Comparison of ENCODE assay signal across 34 cellular contexts in the genomic region with DNA sequence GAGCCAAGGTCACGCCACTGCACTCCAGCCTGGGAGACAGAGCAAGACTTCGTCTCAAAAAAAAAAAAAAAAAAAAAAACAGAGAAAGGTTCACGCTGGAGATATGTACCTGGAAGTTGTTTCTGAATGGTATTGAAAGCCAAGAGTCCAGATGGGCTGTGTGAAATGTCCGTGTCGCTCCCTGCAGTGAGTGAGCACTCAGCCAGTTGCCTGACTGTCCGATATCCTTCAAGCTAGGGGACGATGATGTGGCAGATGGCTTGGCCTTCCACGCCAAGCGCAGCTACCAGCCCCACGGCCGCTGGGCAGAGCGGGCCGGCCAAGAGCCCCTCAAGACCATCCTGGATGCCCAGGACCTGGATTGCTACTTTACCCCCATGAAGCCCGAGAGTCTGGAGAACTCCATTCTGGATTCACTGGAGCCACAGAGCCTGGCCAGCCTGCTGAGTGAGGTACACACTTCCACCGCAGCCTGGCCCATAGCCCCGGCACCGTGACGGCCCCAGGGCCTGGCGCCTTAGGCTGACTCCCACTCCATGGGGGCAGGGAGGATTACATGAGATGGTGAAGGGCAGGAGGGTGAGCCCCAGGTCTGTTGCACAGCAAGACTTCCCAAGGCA. TPM values are rescaled to one million over a fixed set of nuclear protein-coding genes. Genes with fewer than 3 reads are reported as not detected.
"Had no signal": no experiment of that assay in that cellular context is flagged by ENCODE, and none has a peak within 500 bp of the region (broad histone marks: within the 10 kb centered on the region; RNA-seq: fewer than 3 reads in every experiment).

No MANE protein-coding gene starts in this region.

- H3K9me3 Mint-ChIP-seq: activated CD4-positive, alpha-beta memory T cell treated with anti-CD3 and anti-CD28 coated beads for 36 hours; activated naive CD4-positive, alpha-beta T cell treated with anti-CD3 and anti-CD28 coated beads for 36 hours; activated naive CD8-positive, alpha-beta T cell treated with anti-CD3 and anti-CD28 coated beads for 36 hours; activated T-helper 1 cell treated with anti-CD3 and anti-CD28 coated beads, Interleukin-12 subunit alpha, Interleukin-12 subunit beta, Interleukin-2, Interleukin-4 antibody, amounts not matched to agents 30 ng/mL and 10 ng/mL and 1 ng/mL, durations not matched to agents 14 hours and 24 hours and 36 hours; naive thymus-derived CD8-positive, alpha-beta T cell; neural crest cell; stimulated activated naive B cell treated with anti-CD40 and anti-IgM and Interleukin-4, amounts not matched to agents 10 μg/mL and 1 μg/mL and 100 μg/mL, for 72 hours; T-helper 2 cell treated with Interferon-gamma antibody and Interleukin-4, amounts not matched to agents 5 μg/mL and 100 μg/mL, for 36 hours had no signal

- H3K9me3 ChIP-seq: adrenal gland, body of pancreas, esophagus muscularis mucosa, lower lobe of right lung, right lobe of liver, stomach, thyroid gland, upper lobe of left lung had no signal

- ATAC-seq: activated CD4-positive, alpha-beta T cell treated with anti-CD3 and anti-CD28 coated beads for 36 hours; body of pancreas; foreskin keratinocyte; lower lobe of right lung; naive thymus-derived CD8-positive, alpha-beta T cell; right lobe of liver; stimulated activated naive B cell treated with anti-CD40 and anti-IgM and Interleukin-4, amounts not matched to agents 10 μg/mL and 1 μg/mL and 100 μg/mL, for 72 hours had no signal

- H3K36me3 ChIP-seq: adrenal gland, cardiac muscle cell, esophagus muscularis mucosa, lower lobe of right lung, right lobe of liver, thyroid gland had no signal

- H3K27ac Mint-ChIP-seq: activated CD4-positive, alpha-beta memory T cell treated with anti-CD3 and anti-CD28 coated beads for 36 hours; activated CD4-positive, alpha-beta T cell treated with anti-CD3 and anti-CD28 coated beads for 36 hours; activated naive CD4-positive, alpha-beta T cell treated with anti-CD3 and anti-CD28 coated beads for 36 hours; activated naive CD8-positive, alpha-beta T cell treated with anti-CD3 and anti-CD28 coated beads for 36 hours; stimulated activated naive B cell treated with anti-CD40 and anti-IgM and Interleukin-4, amounts not matched to agents 10 μg/mL and 1 μg/mL and 100 μg/mL, for 72 hours; T-helper 2 cell treated with Interferon-gamma antibody and Interleukin-4, amounts not matched to agents 5 μg/mL and 100 μg/mL, for 36 hours had no signal

- H3K27me3 Mint-ChIP-seq: activated CD4-positive, alpha-beta memory T cell treated with anti-CD3 and anti-CD28 coated beads for 36 hours; activated CD4-positive, alpha-beta T cell treated with anti-CD3 and anti-CD28 coated beads for 36 hours; activated naive CD8-positive, alpha-beta T cell treated with anti-CD3 and anti-CD28 coated beads for 36 hours; naive thymus-derived CD8-positive, alpha-beta T cell; stimulated activated naive B cell treated with anti-CD40 and anti-IgM and Interleukin-4, amounts not matched to agents 10 μg/mL and 1 μg/mL and 100 μg/mL, for 72 hours had no signal

- H3K79me2 ChIP-seq: hepatocyte had no signal

- H3K27ac ChIP-seq: adrenal gland, body of pancreas, esophagus muscularis mucosa, foreskin keratinocyte, hepatocyte, lower lobe of right lung, right lobe of liver, stomach, thyroid gland, upper lobe of left lung had no signal

- H3K4me3 ChIP-seq: adrenal gland, body of pancreas, cardiac muscle cell, esophagus muscularis mucosa, hepatocyte, lower lobe of right lung, right lobe of liver, stomach, thyroid gland, upper lobe of left lung had no signal

- H3K27me3 ChIP-seq: adrenal gland, body of pancreas, cardiac muscle cell, esophagus muscularis mucosa, foreskin keratinocyte, hepatocyte, right lobe of liver, stomach, thyroid gland, upper lobe of left lung had no signal

- H3K4me1 Mint-ChIP-seq: activated CD4-positive, alpha-beta T cell treated with anti-CD3 and anti-CD28 coated beads for 36 hours; activated naive CD8-positive, alpha-beta T cell treated with anti-CD3 and anti-CD28 coated beads for 36 hours; naive thymus-derived CD8-positive, alpha-beta T cell; stimulated activated naive B cell treated with anti-CD40 and anti-IgM and Interleukin-4, amounts not matched to agents 10 μg/mL and 1 μg/mL and 100 μg/mL, for 72 hours had no signal

- H3K4me1 ChIP-seq: adrenal gland, body of pancreas, lower lobe of right lung, right lobe of liver, stomach, thyroid gland had no signal

- H3K4me2 ChIP-seq: hepatocyte had no signal

- H3K4me3 Mint-ChIP-seq: activated CD4-positive, alpha-beta memory T cell treated with anti-CD3 and anti-CD28 coated beads for 36 hours; activated CD4-positive, alpha-beta T cell treated with anti-CD3 and anti-CD28 coated beads for 36 hours; activated naive CD4-positive, alpha-beta T cell treated with anti-CD3 and anti-CD28 coated beads for 36 hours; activated naive CD8-positive, alpha-beta T cell treated with anti-CD3 and anti-CD28 coated beads for 36 hours; activated T-helper 1 cell treated with anti-CD3 and anti-CD28 coated beads, Interleukin-12 subunit alpha, Interleukin-12 subunit beta, Interleukin-2, Interleukin-4 antibody, amounts not matched to agents 30 ng/mL and 10 ng/mL and 1 ng/mL, durations not matched to agents 14 hours and 24 hours and 36 hours; naive thymus-derived CD8-positive, alpha-beta T cell; neural crest cell; stimulated activated naive B cell treated with anti-CD40 and anti-IgM and Interleukin-4, amounts not matched to agents 10 μg/mL and 1 μg/mL and 100 μg/mL, for 72 hours; T-helper 2 cell treated with Interferon-gamma antibody and Interleukin-4, amounts not matched to agents 5 μg/mL and 100 μg/mL, for 36 hours had no signal

- DNase-seq: activated CD4-positive, alpha-beta memory T cell treated with anti-CD3 and anti-CD28 coated beads for 36 hours; activated CD4-positive, alpha-beta T cell treated with anti-CD3 and anti-CD28 coated beads for 36 hours; activated CD4-positive, CD25-positive, alpha-beta regulatory T cell; activated CD8-positive, alpha-beta memory T cell treated with anti-CD3 and anti-CD28 coated beads, Interleukin-2, amount 50 U/mL, for 4 hours; activated effector memory CD4-positive, alpha-beta T cell treated with anti-CD3 and anti-CD28 coated beads, Interleukin-2, amount 50 U/mL, for 16 hours; activated naive CD4-positive, alpha-beta T cell treated with anti-CD3 and anti-CD28 coated beads for 36 hours; activated naive CD8-positive, alpha-beta T cell treated with anti-CD3 and anti-CD28 coated beads for 36 hours; activated T-cell treated with anti-CD3 and anti-CD28 coated beads, Interleukin-2, amount 50 U/mL, for 1 hour; adrenal gland; aorta; body of pancreas; dermis blood vessel endothelial cell; effector CD4-positive, alpha-beta T cell; foreskin keratinocyte; lower lobe of right lung; mesenchymal stem cell; naive thymus-derived CD8-positive, alpha-beta T cell; occipital lobe; right lobe of liver; small intestine; stimulated activated CD4-positive, alpha-beta T cell treated with anti-CD3 and anti-CD28 coated beads, Interleukin-1b, Interleukin-23, amount 100 ng/mL, for 48 hours; stimulated activated naive B cell treated with anti-CD40 and anti-IgM and Interleukin-4, amounts not matched to agents 10 μg/mL and 1 μg/mL and 100 μg/mL, for 72 hours; stomach; T-helper 1 cell; thyroid gland had no signal

- H2AFZ ChIP-seq: hepatocyte had no signal

RNA-seq across cellular contexts. Expression of a gene that starts 11.7 kb away (rescaled TPM):
- total RNA-seq: activated CD4-positive, alpha-beta memory T cell treated with anti-CD3 and anti-CD28 coated beads for 36 hours; activated CD4-positive, alpha-beta T cell treated with anti-CD3 and anti-CD28 coated beads for 36 hours; activated CD8-positive, alpha-beta memory T cell treated with anti-CD3 and anti-CD28 coated beads for 36 hours; activated naive CD4-positive, alpha-beta T cell treated with anti-CD3 and anti-CD28 coated beads for 36 hours; activated naive CD8-positive, alpha-beta T cell treated with anti-CD3 and anti-CD28 coated beads for 36 hours; activated T-helper 1 cell treated with anti-CD3 and anti-CD28 coated beads, Interleukin-12 subunit alpha, Interleukin-12 subunit beta, Interleukin-2, Interleukin-4 antibody, amounts not matched to agents 30 ng/mL and 10 ng/mL and 1 ng/mL, durations not matched to agents 14 hours and 24 hours and 36 hours; adrenal gland; aorta; body of pancreas; cardiac muscle cell; dermis blood vessel endothelial cell; esophagus muscularis mucosa; foreskin keratinocyte; hepatocyte; lower lobe of right lung; naive thymus-derived CD8-positive, alpha-beta T cell; neural crest cell; occipital lobe; pulmonary artery endothelial cell; right lobe of liver; stomach; thyroid gland; upper lobe of left lung had no signal
